In genomic region chr19:4208385-4209094, GRCh38 we compare ENCODE assay signal across 8 cellular contexts. TPM values are rescaled to one million over a fixed set of nuclear protein-coding genes. Genes with fewer than 3 reads are reported as not detected.
DNase-seq lines count a peak whose midpoint lies in the region; ATAC-seq and TF ChIP-seq lines count a peak whose summit lies in the region.
"Had no signal": no experiment of that assay in that cellular context is flagged by ENCODE, and none has a peak within 500 bp of the region (broad histone marks: within the 10 kb centered on the region; RNA-seq: fewer than 3 reads in every experiment).

No MANE protein-coding gene starts in this region.

- no peak overlapping the region for H3K4me3 Mint-ChIP-seq in WTC11
- H3K4me3 Mint-ChIP-seq in activated CD4-positive, alpha-beta memory T cell treated with anti-CD3 and anti-CD28 coated beads for 36 hours, result no peak overlapping the region
- no peak overlapping the region for H3K4me3 Mint-ChIP-seq in CD8-positive, alpha-beta T cell

- no peak overlapping the region for H3K4me3 ChIP-seq in mesendoderm (ENCODE audit: low read length)
- H3K4me3 ChIP-seq in CD8-positive, alpha-beta T cell (ENCODE audit: low read depth, low read length), result no peak overlapping the region

- H3K36me3 ChIP-seq in mesendoderm (ENCODE audit: control insufficient read depth, insufficient read depth, low read length), result no peaks in the 10 kb centered on the region
- H3K36me3 ChIP-seq in CD8-positive, alpha-beta T cell (ENCODE audit: insufficient read depth, low read length), result no peaks in the 10 kb centered on the region

- DNase-seq in EL (peak; percentile 48), HuH-7 (ENCODE audit: low spot score) (peak; percentile 70), WTC11 (ENCODE audit: low spot score) (no peak), mesendoderm (peak; percentile 83)
- no peak for DNase-seq in activated CD4-positive, alpha-beta memory T cell treated with anti-CD3 and anti-CD28 coated beads for 36 hours
- no peak for DNase-seq in CD8-positive, alpha-beta T cell

- no peaks in the 10 kb centered on the region for H3K9me3 Mint-ChIP-seq in WTC11
- no peaks in the 10 kb centered on the region for H3K9me3 Mint-ChIP-seq in activated CD4-positive, alpha-beta memory T cell treated with anti-CD3 and anti-CD28 coated beads for 36 hours
- no peaks in the 10 kb centered on the region for H3K9me3 Mint-ChIP-seq in CD8-positive, alpha-beta T cell

- no peak overlapping the region for H3K56ac ChIP-seq in mesendoderm (ENCODE audit: low read length)

- intact Hi-C loops in activated CD4-positive, alpha-beta memory T cell treated with anti-CD3 and anti-CD28 coated beads for 36 hours (cut with micrococcal nuclease), result no loop called here
- intact Hi-C loops in CD8-positive, alpha-beta T cell (cut with DNase I, micrococcal nuclease), result loop anchor here in 1 of 2 experiments (10.0 kb wide), 1 partner anchor 484 kb away; no protein-coding TSS in a partner anchor

- no peak overlapping the region for H2AK5ac ChIP-seq in mesendoderm (ENCODE audit: low read length)

- H4K8ac ChIP-seq in mesendoderm (ENCODE audit: low read depth, low read length), result no peak overlapping the region

- H3K4me1 ChIP-seq in mesendoderm (ENCODE audit: control insufficient read depth, low read depth, low read length), result no peaks in the 10 kb centered on the region
- no peaks in the 10 kb centered on the region for H3K4me1 ChIP-seq in CD8-positive, alpha-beta T cell (ENCODE audit: insufficient read depth, low read length)

- no peak overlapping the region for H3K4me2 ChIP-seq in mesendoderm (ENCODE audit: low read length)

- H3K4ac ChIP-seq in mesendoderm (ENCODE audit: low read depth, low read length), result no peak overlapping the region

- H3K79me1 ChIP-seq in mesendoderm (ENCODE audit: low read length), result no peaks in the 10 kb centered on the region

- no peaks in the 10 kb centered on the region for H3K27me3 ChIP-seq in mesendoderm (ENCODE audit: insufficient read depth, low read length, poor library complexity)
- H3K27me3 ChIP-seq in CD8-positive, alpha-beta T cell (ENCODE audit: insufficient read depth, low read length), result no peaks in the 10 kb centered on the region

- no peak overlapping the region for H3K9ac ChIP-seq in mesendoderm (ENCODE audit: low read length)

- no peaks in the 10 kb centered on the region for H3K9me3 ChIP-seq in CD8-positive, alpha-beta T cell (ENCODE audit: low read length)

- no peak for TF ChIP-seq CTCF in WTC11 (IDR thresholded peaks at IDR 0.05)
- TF ChIP-seq CTCF in CD8-positive, alpha-beta T cell (IDR thresholded peaks at IDR 0.05), result no peak

- H3K18ac ChIP-seq in mesendoderm (ENCODE audit: low read length), result no peak overlapping the region

- no peak overlapping the region for H2BK5ac ChIP-seq in mesendoderm (ENCODE audit: low read length)

- POLR2A ChIA-PET in WTC11 (lab: Charles Lee), result no interaction called here
- POLR2A ChIA-PET in activated CD4-positive, alpha-beta memory T cell treated with anti-CD3 and anti-CD28 coated beads for 36 hours (lab: Charles Lee), result no interaction called here
- POLR2A ChIA-PET in CD8-positive, alpha-beta T cell (lab: Charles Lee), result no interaction called here

- peaks cover 6% of the 10 kb centered on the region; the same call in 1 of the 2 replicates for H3K4me1 Mint-ChIP-seq in WTC11
- no peaks in the 10 kb centered on the region for H3K4me1 Mint-ChIP-seq in activated CD4-positive, alpha-beta memory T cell treated with anti-CD3 and anti-CD28 coated beads for 36 hours (ENCODE audit: low read depth)
- H3K4me1 Mint-ChIP-seq in CD8-positive, alpha-beta T cell (ENCODE audit: low read depth), result peaks cover 2% of the 10 kb centered on the region

- peak; percentile 57 for ATAC-seq in WTC11
- ATAC-seq in HG03159 (IDR thresholded peaks at IDR 0.05; ENCODE audit: unreplicated experiment), result no peak
- no peak for ATAC-seq in CD8-positive, alpha-beta T cell

- WGBS in mesendoderm (ENCODE audit: extremely low coverage, insufficient coverage, low lambda C conversion rate), result no CpG with 5 or more reads among the region's 13 CpGs

- no peak overlapping the region for H3K23ac ChIP-seq in mesendoderm (ENCODE audit: low read length)

- H4K5ac ChIP-seq in mesendoderm (ENCODE audit: low read length), result no peak overlapping the region

- no peak overlapping the region for H3K27ac ChIP-seq in mesendoderm (ENCODE audit: low read depth, low read length)
- H3K27ac ChIP-seq in CD8-positive, alpha-beta T cell (ENCODE audit: low read depth, low read length), result no peak overlapping the region
- H3K27ac ChIP-seq: epithelial cell of prostate had no signal

- H3K27ac Mint-ChIP-seq in WTC11, result peak overlapping the region; percentile 78
- H3K27ac Mint-ChIP-seq in activated CD4-positive, alpha-beta memory T cell treated with anti-CD3 and anti-CD28 coated beads for 36 hours, result no peak overlapping the region
- H3K27ac Mint-ChIP-seq in CD8-positive, alpha-beta T cell, result no peak overlapping the region

- H2BK120ac ChIP-seq in mesendoderm (ENCODE audit: low read depth, low read length), result no peak overlapping the region

- no peak overlapping the region for H2BK15ac ChIP-seq in mesendoderm (replicated peaks; ENCODE audit: low read depth)

- CTCF ChIA-PET in WTC11 (lab: Charles Lee), result interaction anchor here (0.5 to 2.9 kb wide), 23 partner anchors 9 to 1596 kb away, joined by 3 to 21 read pairs (median 3); partner anchors contain the start of genes CREB3L3 and PIP5K1C
- CTCF ChIA-PET in activated CD4-positive, alpha-beta memory T cell treated with anti-CD3 and anti-CD28 coated beads for 36 hours (lab: Charles Lee), result interaction anchor here (0.6 to 1.8 kb wide), 6 partner anchors 8 to 330 kb away, joined by 3 to 5 read pairs (median 3); partner anchors contain the start of gene EBI3
- CTCF ChIA-PET in CD8-positive, alpha-beta T cell (lab: Charles Lee), result interaction anchor here (1.1 kb wide), 1 partner anchor 356 kb away, joined by 3 read pairs; no protein-coding TSS in a partner anchor

- H3K36me3 Mint-ChIP-seq in WTC11, result no peaks in the 10 kb centered on the region
- H3K36me3 Mint-ChIP-seq in activated CD4-positive, alpha-beta memory T cell treated with anti-CD3 and anti-CD28 coated beads for 36 hours, result no peaks in the 10 kb centered on the region
- no peaks in the 10 kb centered on the region for H3K36me3 Mint-ChIP-seq in CD8-positive, alpha-beta T cell

- H3K27me3 Mint-ChIP-seq in WTC11 (ENCODE audit: low read depth), result no peaks in the 10 kb centered on the region
- no peaks in the 10 kb centered on the region for H3K27me3 Mint-ChIP-seq in activated CD4-positive, alpha-beta memory T cell treated with anti-CD3 and anti-CD28 coated beads for 36 hours
- H3K27me3 Mint-ChIP-seq in CD8-positive, alpha-beta T cell (ENCODE audit: low read depth), result peaks cover 9% of the 10 kb centered on the region

- H3K79me2 ChIP-seq in mesendoderm (ENCODE audit: control insufficient read depth, insufficient read depth, low read length), result no peaks in the 10 kb centered on the region

TF ChIP-seq in WTC11, 78 proteins besides CTCF, POLR2A, EP300 and RAD21:
- no peak for TF ChIP-seq ZNF219 (CRISPR knock-in tag; IDR thresholded peaks at IDR 0.05; ENCODE audit: borderline replicate concordance)
- TF ChIP-seq KAT7 (CRISPR knock-in tag; IDR thresholded peaks at IDR 0.05; ENCODE audit: borderline replicate concordance), result no peak
- no peak for TF ChIP-seq TEAD1 (CRISPR knock-in tag; IDR thresholded peaks at IDR 0.05)

RNA-seq across cellular contexts. Expression of gene EBI3, which starts 20.8 kb away (rescaled TPM):
- total RNA-seq in WTC11 (2021), result 0.81 to 1.5 TPM (median 1.1 TPM) in 3 replicates
- 0.55 TPM for polyA plus RNA-seq in mesendoderm (2013, experiment 1 of 2)
- 0.67 TPM for polyA plus RNA-seq in mesendoderm (2013, experiment 2 of 2)
- 10 to 100 TPM; 11.0 to 14.2 TPM for total RNA-seq in activated CD4-positive, alpha-beta memory T cell treated with anti-CD3 and anti-CD28 coated beads for 36 hours
- not detected for total RNA-seq in CD8-positive, alpha-beta T cell

RNA-seq across cellular contexts. Expression of gene ANKRD24, which starts 26.1 kb away (rescaled TPM):
- 11.3 to 15.0 TPM (median 14.8 TPM) in 3 replicates for total RNA-seq in WTC11 (2021)
- 2.7 TPM for polyA plus RNA-seq in mesendoderm (2013, experiment 1 of 2)
- polyA plus RNA-seq in mesendoderm (2013, experiment 2 of 2), result 2.6 TPM
- 1 to 10 TPM; 1.7 to 1.8 TPM for total RNA-seq in activated CD4-positive, alpha-beta memory T cell treated with anti-CD3 and anti-CD28 coated beads for 36 hours
- total RNA-seq in CD8-positive, alpha-beta T cell, result 1 to 10 TPM in 1 of 2 experiments, under 1 TPM in 1; 0.83 to 1.2 TPM

RNA-seq across cellular contexts. Expression of gene SIRT6, which starts 26.2 kb away (rescaled TPM):
- 27.2 to 29.9 TPM (median 28.1 TPM) in 3 replicates for total RNA-seq in WTC11 (2021)
- polyA plus RNA-seq in mesendoderm (2013, experiment 1 of 2), result 14.4 TPM
- polyA plus RNA-seq in mesendoderm (2013, experiment 2 of 2), result 13.1 TPM
- total RNA-seq in activated CD4-positive, alpha-beta memory T cell treated with anti-CD3 and anti-CD28 coated beads for 36 hours, result 10 to 100 TPM; 28.0 to 29.7 TPM
- total RNA-seq in CD8-positive, alpha-beta T cell, result 10 to 100 TPM; 12.0 to 13.0 TPM

RNA-seq across cellular contexts. Expression of gene YJU2, which starts 38.3 kb away (rescaled TPM):
- 24.3 to 26.5 TPM (median 25.2 TPM) in 3 replicates for total RNA-seq in WTC11 (2021)
- 39.5 TPM for polyA plus RNA-seq in mesendoderm (2013, experiment 1 of 2)
- 38.6 TPM for polyA plus RNA-seq in mesendoderm (2013, experiment 2 of 2)
- 10 to 100 TPM; 24.0 to 25.5 TPM for total RNA-seq in activated CD4-positive, alpha-beta memory T cell treated with anti-CD3 and anti-CD28 coated beads for 36 hours
- total RNA-seq in CD8-positive, alpha-beta T cell, result 10 to 100 TPM; 53.9 to 61.6 TPM

RNA-seq across cellular contexts. Expression of gene CREB3L3, which starts 55.1 kb away (rescaled TPM):
- total RNA-seq in WTC11 (2021), result 0.09 to 0.46 TPM in 2 of 3 replicates, not detected in the other
- polyA plus RNA-seq in mesendoderm (2013, experiment 1 of 2), result not detected
- polyA plus RNA-seq in mesendoderm (2013, experiment 2 of 2), result 0.03 TPM
- total RNA-seq in activated CD4-positive, alpha-beta memory T cell treated with anti-CD3 and anti-CD28 coated beads for 36 hours, result not detected
- not detected for total RNA-seq in CD8-positive, alpha-beta T cell

Comparison
In these comparisons a context has a peak if more than half of its experiments do, and no peak if none do; other contexts are left out.
1. DNase-seq: peak in EL (single experiment), HuH-7 (single experiment) and mesendoderm (single experiment); none in WTC11 (single experiment), activated CD4-positive, alpha-beta memory T cell treated with anti-CD3 and anti-CD28 coated beads for 36 hours (single experiment) and CD8-positive, alpha-beta T cell (0 of 7).